ENCODE assay signal across 7 cellular contexts in genomic region chr9:79570449-79571308, GRCh38. TPM values are rescaled to one million over a fixed set of nuclear protein-coding genes. Genes with fewer than 3 reads are reported as not detected.
DNase-seq lines count a peak whose midpoint lies in the region; ATAC-seq and TF ChIP-seq lines count a peak whose summit lies in the region.

No MANE protein-coding gene starts in this region.

- ATAC-seq in gastroesophageal sphincter, result no peak
- no peak for ATAC-seq in omental fat pad (ENCODE audit: low FRiP score)
- ATAC-seq in HG02970 (IDR thresholded peaks at IDR 0.05; ENCODE audit: low FRiP score, unreplicated experiment), result no peak
- no peak for ATAC-seq in HG03521 (IDR thresholded peaks at IDR 0.05; ENCODE audit: unreplicated experiment)

- in situ Hi-C loops in GM13976 (cut with MboI; ENCODE audit: low sequenced_read_pairs, unreplicated experiment), result no loop called here

- H3K4me1 Mint-ChIP-seq in activated T-helper 2 cell treated with anti-CD3 and anti-CD28 coated beads, Interferon-gamma antibody, Interleukin-2, Interleukin-4, amounts not matched to agents 10 μg/mL and 5 μg/mL and 100 μg/mL, durations not matched to agents 14 hours and 24 hours and 36 hours (ENCODE audit: low read depth), result peaks cover 21% of the 10 kb centered on the region

- peak overlapping the region; percentile 58 to 62 for H3K4me3 ChIP-seq in gastroesophageal sphincter

- H3K27me3 Mint-ChIP-seq in activated T-helper 2 cell treated with anti-CD3 and anti-CD28 coated beads, Interferon-gamma antibody, Interleukin-2, Interleukin-4, amounts not matched to agents 10 μg/mL and 5 μg/mL and 100 μg/mL, durations not matched to agents 14 hours and 24 hours and 36 hours (ENCODE audit: low read depth), result peaks cover 14% of the 10 kb centered on the region

- DNase-seq in GM13976 (ENCODE audit: low spot score), result peak; percentile 61
- DNase-seq in NCI-H2227 (lab: John Stamatoyannopoulos, UW; ENCODE audit: unreplicated experiment), result peak; percentile 92
- peak; percentile 38 for DNase-seq in activated T-helper 2 cell treated with anti-CD3 and anti-CD28 coated beads, Interferon-gamma antibody, Interleukin-2, Interleukin-4, amounts not matched to agents 10 μg/mL and 5 μg/mL and 100 μg/mL, durations not matched to agents 14 hours and 24 hours and 36 hours (ENCODE audit: low spot score)
- DNase-seq in omental fat pad (ENCODE audit: low spot score), result peak; percentile 37

- H3K9me3 ChIP-seq in gastroesophageal sphincter, result peaks cover 0 to 7% (median 0%) of the 10 kb centered on the region in 3 donors

- WGBS in gastroesophageal sphincter (ENCODE audit: low coverage in 1 of 2), 2 donors, result 0% methylated on average over 2 of the region's 69 CpGs

- TF ChIP-seq CTCF in GM13976 (IDR thresholded peaks at IDR 0.05; ENCODE audit: borderline replicate concordance, control extremely low read depth, extremely low read depth, insufficient read depth, missing control alignments) (no peak), gastroesophageal sphincter (IDR thresholded peaks at IDR 0.05) (no peak), omental fat pad (IDR thresholded peaks at IDR 0.05) (no peak)

- no peak for TF ChIP-seq EP300 in gastroesophageal sphincter (IDR thresholded peaks at IDR 0.05)

- H3K4me1 ChIP-seq in gastroesophageal sphincter, result peaks cover 0 to 31% (median 5%) of the 10 kb centered on the region in 3 donors

- intact Hi-C loops in activated T-helper 2 cell treated with anti-CD3 and anti-CD28 coated beads, Interferon-gamma antibody, Interleukin-2, Interleukin-4, amounts not matched to agents 10 μg/mL and 5 μg/mL and 100 μg/mL, durations not matched to agents 14 hours and 24 hours and 36 hours (cut with micrococcal nuclease), result loop anchor here (1.0 to 5.0 kb wide), 7 partner anchors 12 to 312 kb away; no protein-coding TSS in a partner anchor

- no peaks in the 10 kb centered on the region for H3K9me3 Mint-ChIP-seq in activated T-helper 2 cell treated with anti-CD3 and anti-CD28 coated beads, Interferon-gamma antibody, Interleukin-2, Interleukin-4, amounts not matched to agents 10 μg/mL and 5 μg/mL and 100 μg/mL, durations not matched to agents 14 hours and 24 hours and 36 hours

- H3K36me3 Mint-ChIP-seq in activated T-helper 2 cell treated with anti-CD3 and anti-CD28 coated beads, Interferon-gamma antibody, Interleukin-2, Interleukin-4, amounts not matched to agents 10 μg/mL and 5 μg/mL and 100 μg/mL, durations not matched to agents 14 hours and 24 hours and 36 hours (ENCODE audit: low read depth), result peaks cover 18% of the 10 kb centered on the region

- peak overlapping the region; percentile 45 for H3K27ac Mint-ChIP-seq in activated T-helper 2 cell treated with anti-CD3 and anti-CD28 coated beads, Interferon-gamma antibody, Interleukin-2, Interleukin-4, amounts not matched to agents 10 μg/mL and 5 μg/mL and 100 μg/mL, durations not matched to agents 14 hours and 24 hours and 36 hours

- H3K27ac ChIP-seq in gastroesophageal sphincter, result peak overlapping the region; percentile 2 to 85 (median 79)

- H3K27me3 ChIP-seq in gastroesophageal sphincter, result peaks cover 6% of the 10 kb centered on the region

- TF ChIP-seq POLR2A in gastroesophageal sphincter (IDR thresholded peaks at IDR 0.05), result no peak

- H3K4me3 Mint-ChIP-seq in activated T-helper 2 cell treated with anti-CD3 and anti-CD28 coated beads, Interferon-gamma antibody, Interleukin-2, Interleukin-4, amounts not matched to agents 10 μg/mL and 5 μg/mL and 100 μg/mL, durations not matched to agents 14 hours and 24 hours and 36 hours (ENCODE audit: low read depth), result no peak overlapping the region

- no peaks in the 10 kb centered on the region for H3K36me3 ChIP-seq in gastroesophageal sphincter

RNA-seq across cellular contexts. Expression of gene TLE4, which starts 1.1 kb away (rescaled TPM):
- total RNA-seq in activated T-helper 2 cell treated with anti-CD3 and anti-CD28 coated beads, Interferon-gamma antibody, Interleukin-2, Interleukin-4, amounts not matched to agents 10 μg/mL and 5 μg/mL and 100 μg/mL, durations not matched to agents 14 hours and 24 hours and 36 hours, result 20.7 and 21.7 TPM in 2 replicates
- total RNA-seq in gastroesophageal sphincter, result 10 to 100 TPM; 30.5 to 66.2 (median 46.4) TPM
- 10 to 100 TPM; 30.1 to 32.9 (median 30.7) TPM for total RNA-seq in omental fat pad

Comparison
In these comparisons a context has a peak if more than half of its experiments do, and no peak if none do; other contexts are left out.
1. DNase-seq: peak in every context shown above with its lines; median percentile 92 in NCI-H2227; 61 in GM13976; 38 in activated T-helper 2 cell treated with anti-CD3 and anti-CD28 coated beads, Interferon-gamma antibody, Interleukin-2, Interleukin-4, amounts not matched to agents 10 μg/mL and 5 μg/mL and 100 μg/mL, durations not matched to agents 14 hours and 24 hours and 36 hours; 37 in omental fat pad.